In the genomic region with DNA sequence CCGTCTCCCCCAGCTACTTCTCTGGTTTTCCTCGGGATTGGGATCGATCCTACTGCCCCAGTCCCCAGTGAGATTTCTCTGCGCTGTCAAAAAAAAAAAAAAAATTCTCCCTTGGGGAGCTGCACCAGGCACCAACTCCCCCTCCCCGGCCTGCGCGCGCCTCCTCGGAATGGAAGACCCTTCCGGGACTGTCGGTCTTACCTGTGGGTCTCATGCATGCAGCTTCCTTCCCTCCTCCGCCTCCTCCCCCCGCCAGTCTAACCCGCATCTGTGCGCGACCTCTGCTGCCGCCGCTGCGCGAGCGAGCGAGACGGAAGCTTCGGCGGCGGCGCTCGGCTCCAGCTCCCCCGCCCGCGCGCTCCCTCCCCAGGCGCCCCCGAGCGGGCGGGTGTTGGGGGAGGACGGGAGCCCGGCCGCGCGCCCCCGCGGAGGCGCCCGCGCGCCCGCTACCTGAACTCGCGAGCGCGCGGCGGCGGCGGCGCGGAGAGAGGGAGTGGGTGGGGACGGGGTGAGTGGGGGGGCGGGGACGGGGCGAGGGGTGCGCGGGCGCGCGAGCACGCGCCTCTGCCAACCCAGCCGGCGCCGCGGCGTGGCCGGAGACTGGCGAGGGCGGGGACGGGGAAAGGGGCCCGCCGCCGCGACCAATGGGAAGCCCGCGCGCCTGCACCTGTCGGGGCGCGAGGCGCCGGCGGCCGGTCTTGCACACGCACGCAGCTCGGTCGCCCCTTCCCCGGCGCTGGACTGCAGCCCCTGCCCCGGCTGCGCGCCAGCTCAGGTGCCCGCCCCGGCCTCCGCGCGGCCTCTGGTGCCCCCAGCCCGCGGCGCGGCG, we compare ENCODE assay signal across 8 cellular contexts. TPM values are rescaled to one million over a fixed set of nuclear protein-coding genes. Genes with fewer than 3 reads are reported as not detected.
DNase-seq lines count a peak whose midpoint lies in the region; ATAC-seq and TF ChIP-seq lines count a peak whose summit lies in the region.

A gene with protein sequence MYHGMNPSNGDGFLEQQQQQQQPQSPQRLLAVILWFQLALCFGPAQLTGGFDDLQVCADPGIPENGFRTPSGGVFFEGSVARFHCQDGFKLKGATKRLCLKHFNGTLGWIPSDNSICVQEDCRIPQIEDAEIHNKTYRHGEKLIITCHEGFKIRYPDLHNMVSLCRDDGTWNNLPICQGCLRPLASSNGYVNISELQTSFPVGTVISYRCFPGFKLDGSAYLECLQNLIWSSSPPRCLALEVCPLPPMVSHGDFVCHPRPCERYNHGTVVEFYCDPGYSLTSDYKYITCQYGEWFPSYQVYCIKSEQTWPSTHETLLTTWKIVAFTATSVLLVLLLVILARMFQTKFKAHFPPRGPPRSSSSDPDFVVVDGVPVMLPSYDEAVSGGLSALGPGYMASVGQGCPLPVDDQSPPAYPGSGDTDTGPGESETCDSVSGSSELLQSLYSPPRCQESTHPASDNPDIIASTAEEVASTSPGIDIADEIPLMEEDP (minus strand): TSS at position 321 of the 829 bp plus-strand sequence. CDS start 751 bp downstream, outside the sequence.

- H3K4me1 ChIP-seq in HUES64 (ENCODE audit: insufficient read depth, low read length) (peaks cover 10% of the 10 kb centered on the region), right atrium auricular region (peaks cover 0 to 24% of the 10 kb centered on the region in 2 donors), rectal smooth muscle tissue (ENCODE audit: control insufficient read depth, insufficient read depth, low read length) (peaks cover 3% of the 10 kb centered on the region)

- H3K9ac ChIP-seq in HUES64 (ENCODE audit: low read depth, low read length) (no peak within 1 kb of the TSS), rectal smooth muscle tissue (ENCODE audit: low read length) (no peak within 1 kb of the TSS)

- no peak for ATAC-seq in GM21825 (IDR thresholded peaks at IDR 0.05; ENCODE audit: unreplicated experiment)

- H3K27me3 ChIP-seq in HUES64 (ENCODE audit: insufficient read depth, low read length): peaks cover 61% of the 10 kb centered on the region
- H3K27me3 ChIP-seq in right atrium auricular region: no peaks in the 10 kb centered on the region
- H3K27me3 ChIP-seq in rectal smooth muscle tissue (ENCODE audit: control insufficient read depth, insufficient read depth, low read length): no peaks in the 10 kb centered on the region

- DNase-seq in GM12865 (ENCODE audit: low read depth) (peak; percentile 41), RPMI8226 (peak; percentile 75), right atrium auricular region (ENCODE audit: low spot score) (no peak), ureter (ENCODE audit: low spot score) (peak; percentile 53)
- peak; percentile 78 for DNase-seq in activated naive CD4-positive, alpha-beta T cell treated with anti-CD3 and anti-CD28 coated beads, Interleukin-2, amount 50 U/mL, for 16 hours

- H3K9me3 ChIP-seq in HUES64 (ENCODE audit: insufficient read depth, low read depth, low read length) (no peaks in the 10 kb centered on the region), right atrium auricular region (no peaks in the 10 kb centered on the region)

- H3K4me3 ChIP-seq in GM12865 (ENCODE audit: low read depth, low read length) (peak within 1 kb of the TSS; percentile 35), HUES64 (ENCODE audit: low read length) (peak within 1 kb of the TSS; percentile 56), right atrium auricular region (peak within 1 kb of the TSS; percentile 52 to 53), rectal smooth muscle tissue (ENCODE audit: low read length) (peak within 1 kb of the TSS; percentile 57)

- H3K36me3 ChIP-seq in HUES64 (ENCODE audit: insufficient read depth, low read length) (no peaks in the 10 kb centered on the region), right atrium auricular region (no peaks in the 10 kb centered on the region), rectal smooth muscle tissue (ENCODE audit: control insufficient read depth, insufficient read depth, low read length) (no peaks in the 10 kb centered on the region)

- WGBS in HUES64: under 1% methylated on average over 102 of the region's 111 CpGs

- H3K27ac ChIP-seq in HUES64 (ENCODE audit: low read depth, low read length) (no peak within 1 kb of the TSS), right atrium auricular region (peak within 1 kb of the TSS; percentile 62 to 63), rectal smooth muscle tissue (ENCODE audit: low read depth, low read length) (no peak within 1 kb of the TSS)

- TF ChIP-seq CTCF in GM12865 (IDR thresholded peaks at IDR 0.05; ENCODE audit: insufficient read depth, low read depth, low read length, missing control alignments) (no peak), right atrium auricular region (IDR thresholded peaks at IDR 0.05) (no peak)

RNA-seq across cellular contexts. Expression of the gene that starts here (rescaled TPM):
- polyA plus RNA-seq in HUES64 (2013, experiment 1 of 2): 1.3 TPM
- polyA plus RNA-seq in HUES64 (2013, experiment 2 of 2): 1.5 TPM
- total RNA-seq in right atrium auricular region (10 to 100 TPM in 1 of 2 donors, 1 to 10 TPM in 1; 8.9 to 17.7 TPM), ureter (21.9 TPM)

Comparison
In these comparisons a context has a peak if more than half of its experiments do, and no peak if none do; other contexts are left out.
1. H3K27ac ChIP-seq: peak in right atrium auricular region (2 of 2); none in HUES64 (single experiment) and rectal smooth muscle tissue (single experiment).
2. Peak in every context shown above with its lines, with median percentiles within 50 percentile points of each other: H3K4me3 ChIP-seq.